ENCODE assay signal across 17 cellular contexts in genomic region chr12:56683-57346, GRCh38. TPM values are rescaled to one million over a fixed set of nuclear protein-coding genes. Genes with fewer than 3 reads are reported as not detected.
DNase-seq lines count a peak whose midpoint lies in the region; ATAC-seq and TF ChIP-seq lines count a peak whose summit lies in the region.
"Had no signal": no experiment of that assay in that cellular context is flagged by ENCODE, and none has a peak within 500 bp of the region (broad histone marks: within the 10 kb centered on the region; RNA-seq: fewer than 3 reads in every experiment).

No MANE protein-coding gene starts in this region.

- H3K56ac ChIP-seq in mesendoderm (ENCODE audit: low read length) = no peak overlapping the region

- H2AK5ac ChIP-seq in mesendoderm (ENCODE audit: low read length) = no peak overlapping the region

- DNase-seq in cardiac septum (ENCODE audit: low spot score) = peak; percentile 17
- no peak for DNase-seq in right atrium auricular region (ENCODE audit: low spot score)
- peak; percentile 17 for DNase-seq in dedifferentiated amniotic fluid mesenchymal stem cell (ENCODE audit: extremely low spot score)
- peak; percentile 34 for DNase-seq in mesendoderm
- no peak for DNase-seq in upper lobe of right lung
- no peak for DNase-seq in NK-92 (lab: John Stamatoyannopoulos, UW; ENCODE audit: unreplicated experiment)
- no peak for DNase-seq in stimulated activated CD4-positive, alpha-beta T cell treated with anti-CD3 and anti-CD28 coated beads, Interleukin-15, amount 100 ng/mL, for 24 hours
- DNase-seq: activated CD4-positive, alpha-beta T cell treated with anti-CD3 and anti-CD28 coated beads, Interleukin-2, amount 10 ng/mL, durations not matched to agents 7 days and 5 days; dorsolateral prefrontal cortex; kidney glomerular epithelial cell; NCI-H2171 treated with DMSO at 0.1 percent for 48 hours; retina; T-helper 1 cell had no signal

- H3K18ac ChIP-seq in mesendoderm (ENCODE audit: low read length) = no peak overlapping the region

- WGBS in mesendoderm (ENCODE audit: extremely low coverage, insufficient coverage, low lambda C conversion rate) = no CpG with 5 or more reads among the region's 7 CpGs

- H3K27ac ChIP-seq in right atrium auricular region = no peak overlapping the region
- H3K27ac ChIP-seq in mesendoderm (ENCODE audit: low read depth, low read length) = no peak overlapping the region
- H3K27ac ChIP-seq in upper lobe of right lung = no peak overlapping the region
- H3K27ac ChIP-seq: BLaER1 treated with 17β-estradiol and CSF1 and Interleukin-3, amounts not matched to agents 10 nM and 100 nM; cardiac muscle cell; dorsolateral prefrontal cortex; epithelial cell of prostate had no signal

- peak; percentile 34 for ATAC-seq in upper lobe of right lung
- ATAC-seq in HG02885 (IDR thresholded peaks at IDR 0.05; ENCODE audit: poor library complexity, unreplicated experiment) = no peak

- H3K36me3 ChIP-seq in right atrium auricular region (no peaks in the 10 kb centered on the region), mesendoderm (ENCODE audit: control insufficient read depth, insufficient read depth, low read length) (no peaks in the 10 kb centered on the region), upper lobe of right lung (no peaks in the 10 kb centered on the region)
- H3K36me3 ChIP-seq: BLaER1 treated with 17β-estradiol and CSF1 and Interleukin-3, amounts not matched to agents 10 nM and 100 nM; cardiac muscle cell had no signal

- no peak overlapping the region for H4K8ac ChIP-seq in mesendoderm (ENCODE audit: low read depth, low read length)

- intact Hi-C loops in cardiac septum (cut with DNase I) = no loop called here
- intact Hi-C loops in upper lobe of right lung (cut with DNase I) = no loop called here

- H3K27me3 ChIP-seq in right atrium auricular region (no peaks in the 10 kb centered on the region), mesendoderm (ENCODE audit: insufficient read depth, low read length, poor library complexity) (no peaks in the 10 kb centered on the region), upper lobe of right lung (peaks cover 47% of the 10 kb centered on the region)
- H3K27me3 ChIP-seq: BLaER1 treated with 17β-estradiol and CSF1 and Interleukin-3, amounts not matched to agents 10 nM and 100 nM had no signal

- H3K9ac ChIP-seq in mesendoderm (ENCODE audit: low read length) = no peak overlapping the region
- H3K9ac ChIP-seq: BLaER1 treated with 17β-estradiol and CSF1 and Interleukin-3, amounts not matched to agents 10 nM and 100 nM had no signal

- no peak overlapping the region for H2BK5ac ChIP-seq in mesendoderm (ENCODE audit: low read length)

- H4K5ac ChIP-seq in mesendoderm (ENCODE audit: low read length) = no peak overlapping the region

- TF ChIP-seq CTCF in right atrium auricular region (IDR thresholded peaks at IDR 0.05) (no peak), upper lobe of right lung (IDR thresholded peaks at IDR 0.05) (no peak)

- no peak overlapping the region for H2BK15ac ChIP-seq in mesendoderm (replicated peaks; ENCODE audit: low read depth)

- no peak overlapping the region for H3K23ac ChIP-seq in mesendoderm (ENCODE audit: low read length)

- H2BK120ac ChIP-seq in mesendoderm (ENCODE audit: low read depth, low read length) = no peak overlapping the region

- no peak overlapping the region for H3K4me3 ChIP-seq in right atrium auricular region
- no peak overlapping the region for H3K4me3 ChIP-seq in mesendoderm (ENCODE audit: low read length)
- H3K4me3 ChIP-seq in upper lobe of right lung = no peak overlapping the region
- H3K4me3 ChIP-seq: BLaER1 treated with 17β-estradiol and CSF1 and Interleukin-3, amounts not matched to agents 10 nM and 100 nM; cardiac muscle cell; dorsolateral prefrontal cortex had no signal

- H3K4me1 ChIP-seq in right atrium auricular region (no peaks in the 10 kb centered on the region), mesendoderm (ENCODE audit: control insufficient read depth, low read depth, low read length) (no peaks in the 10 kb centered on the region), upper lobe of right lung (no peaks in the 10 kb centered on the region)
- H3K4me1 ChIP-seq: BLaER1 treated with 17β-estradiol and CSF1 and Interleukin-3, amounts not matched to agents 10 nM and 100 nM had no signal

- H3K4me2 ChIP-seq in mesendoderm (ENCODE audit: low read length) = no peak overlapping the region
- H3K4me2 ChIP-seq: BLaER1 treated with 17β-estradiol and CSF1 and Interleukin-3, amounts not matched to agents 10 nM and 100 nM had no signal

- no peaks in the 10 kb centered on the region for H3K79me2 ChIP-seq in mesendoderm (ENCODE audit: control insufficient read depth, insufficient read depth, low read length)

- no peak overlapping the region for H3K4ac ChIP-seq in mesendoderm (ENCODE audit: low read depth, low read length)

- H3K79me1 ChIP-seq in mesendoderm (ENCODE audit: low read length) = no peaks in the 10 kb centered on the region

- H3K9me3 ChIP-seq in right atrium auricular region = peaks cover 0 to 21% of the 10 kb centered on the region in 2 donors
- no peaks in the 10 kb centered on the region for H3K9me3 ChIP-seq in upper lobe of right lung

RNA-seq across cellular contexts. Expression of gene IQSEC3, which starts 9.8 kb away (rescaled TPM):
- total RNA-seq in cardiac septum (0.86 TPM), right atrium auricular region (under 1 TPM; 0.39 to 0.67 TPM), upper lobe of right lung (4.6 TPM)
- 1.6 TPM for polyA plus RNA-seq in mesendoderm (2013, experiment 1 of 2)
- polyA plus RNA-seq in mesendoderm (2013, experiment 2 of 2) = 1.5 TPM
- total RNA-seq: activated CD4-positive, alpha-beta T cell treated with anti-CD3 and anti-CD28 coated beads, Interleukin-2, amount 10 ng/mL, durations not matched to agents 7 days and 5 days had no signal

Comparison
In these comparisons a context has a peak if more than half of its experiments do, and no peak if none do; other contexts are left out.
1. DNase-seq: peak in cardiac septum (single experiment), dedifferentiated amniotic fluid mesenchymal stem cell (single experiment) and mesendoderm (single experiment); none in right atrium auricular region (single experiment), upper lobe of right lung (single experiment), NK-92 (single experiment) and stimulated activated CD4-positive, alpha-beta T cell treated with anti-CD3 and anti-CD28 coated beads, Interleukin-15, amount 100 ng/mL, for 24 hours (single experiment).